ENCODE assay signal across 9 cellular contexts in the genomic region with DNA sequence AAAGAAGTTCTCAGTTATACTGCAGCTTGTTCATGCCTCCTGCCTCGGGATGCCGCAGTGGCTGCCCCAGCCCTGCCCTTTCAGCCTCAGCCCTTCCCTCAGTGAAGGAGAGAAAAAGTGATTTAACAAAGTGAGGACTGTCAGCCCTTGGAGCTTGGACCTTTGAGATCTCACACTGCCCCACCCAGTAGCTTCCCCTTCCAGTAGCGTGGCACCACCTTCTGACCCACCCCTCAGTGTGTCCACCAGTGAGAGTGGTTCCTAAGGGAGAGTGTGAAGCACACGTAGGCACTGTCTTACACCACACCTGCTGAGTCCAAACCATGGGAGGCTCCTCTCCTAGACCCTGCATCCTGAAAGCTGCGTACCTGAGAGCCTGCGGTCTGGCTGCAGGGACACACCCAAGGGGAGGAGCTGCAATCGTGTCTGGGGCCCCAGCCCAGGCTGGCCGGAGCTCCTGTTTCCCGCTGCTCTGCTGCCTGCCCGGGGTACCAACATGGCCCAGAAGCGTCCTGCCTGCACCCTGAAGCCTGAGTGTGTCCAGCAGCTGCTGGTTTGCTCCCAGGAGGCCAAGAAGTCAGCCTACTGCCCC. TPM values are rescaled to one million over a fixed set of nuclear protein-coding genes. Genes with fewer than 3 reads are reported as not detected.
A peak's percentile ranks its signal among the peaks of the same experiment; 100 is the strongest.
DNase-seq lines count a peak whose midpoint lies in the region; ATAC-seq and TF ChIP-seq lines count a peak whose summit lies in the region.
"Had no signal": no experiment of that assay in that cellular context is flagged by ENCODE, and none has a peak within 500 bp of the region (broad histone marks: within the 10 kb centered on the region; RNA-seq: fewer than 3 reads in every experiment).

A gene (plus strand): TSS at position 464 of the 592 bp plus-strand sequence. CDS start 33 bp downstream, at position 497.

- TF ChIP-seq CTCF in Caco-2 (IDR thresholded peaks at IDR 0.05; ENCODE audit: insufficient read depth in 1 of 2, low read depth in 1 of 2, low read length in 1 of 2, severe bottlenecking in 1 of 2, unreplicated experiment in 1 of 2) (no peak), foreskin keratinocyte (conservative IDR thresholded peaks at IDR 0.05) (no peak), natural killer cell (IDR thresholded peaks at IDR 0.05) (no peak)

- H3K4me3 ChIP-seq in Caco-2 (ENCODE audit: low read depth, low read length) (peak within 1 kb of the TSS; percentile 2; the same call in 1 of the 2 replicates), NT2/D1 (ENCODE audit: insufficient read length, low read depth) (peak within 1 kb of the TSS; percentile 56)

- POLR2A ChIA-PET in Caco-2 (lab: Charles Lee) = no interaction called here

- H3K4me1 ChIP-seq in Caco-2 (peaks cover 16% of the 10 kb centered on the region; the same call in 1 of the 2 replicates), NT2/D1 (ENCODE audit: insufficient read depth, insufficient read length) (peaks cover 3% of the 10 kb centered on the region), foreskin keratinocyte (peaks cover 3% of the 10 kb centered on the region)

- peak within 1 kb of the TSS; percentile 76 for H3K9ac ChIP-seq in NT2/D1 (ENCODE audit: insufficient read length, low read depth)

- peak; percentile 68 for ATAC-seq in foreskin keratinocyte
- ATAC-seq in natural killer cell = peak in 2 of 3 donors; percentile 14 to 24
- no peak for ATAC-seq in GM19463 (IDR thresholded peaks at IDR 0.05; ENCODE audit: unreplicated experiment)
- ATAC-seq in GM18520 (IDR thresholded peaks at IDR 0.05; ENCODE audit: unreplicated experiment) = no peak

- H3K27me3 Mint-ChIP-seq in Caco-2 (ENCODE audit: insufficient read depth, unreplicated experiment) (no peaks in the 10 kb centered on the region), natural killer cell (ENCODE audit: low read depth in 2 of 2) (peaks cover 32 to 59% of the 10 kb centered on the region in 2 donors)

- H3K27ac Mint-ChIP-seq in Caco-2 (ENCODE audit: unreplicated experiment) = no peak within 1 kb of the TSS
- peak within 1 kb of the TSS in 1 of 2 donors; percentile 18 for H3K27ac Mint-ChIP-seq in natural killer cell

- H3K27ac ChIP-seq in foreskin keratinocyte = peak within 1 kb of the TSS; percentile 59

- H3K36me3 ChIP-seq in Caco-2 (ENCODE audit: control insufficient read depth, insufficient read depth, low read length) (no peaks in the 10 kb centered on the region), NT2/D1 (ENCODE audit: insufficient read depth, insufficient read length, low read length) (no peaks in the 10 kb centered on the region)

- H3K9me3 ChIP-seq in Caco-2 = no peaks in the 10 kb centered on the region
- H3K9me3 ChIP-seq in NT2/D1 (ENCODE audit: insufficient read depth, low read length) = no peaks in the 10 kb centered on the region

- no peaks in the 10 kb centered on the region for H3K9me3 Mint-ChIP-seq in Caco-2 (ENCODE audit: unreplicated experiment)
- H3K9me3 Mint-ChIP-seq in natural killer cell = no peaks in the 10 kb centered on the region

- DNase-seq in Caco-2 = peak; percentile 10 to 43
- no peak for DNase-seq in NT2/D1 (ENCODE audit: low read depth, low spot score)
- DNase-seq in foreskin keratinocyte = peak in 1 of 2 donors; percentile 85
- DNase-seq in natural killer cell = no peak
- no peak for DNase-seq in activated CD4-positive, CD25-positive, alpha-beta regulatory T cell treated with anti-CD3 and anti-CD28 coated beads, Interleukin-2, amount 50 U/mL, for 72 hours
- no peak for DNase-seq in NCI-H524 treated with DMSO at 0.1 percent for 48 hours (lab: John Stamatoyannopoulos, UW)

- BruUV-seq in Caco-2 (replicated peaks; lab: Mats Ljungman, UMichigan) = no TSS peak

- H3K4me1 Mint-ChIP-seq in Caco-2 (ENCODE audit: low read depth, unreplicated experiment) (peaks cover 7% of the 10 kb centered on the region), natural killer cell (peaks cover 12 to 19% of the 10 kb centered on the region in 2 donors)

- CTCF ChIA-PET in Caco-2 (lab: Charles Lee) = interaction anchor here (1.5 kb wide), 1 partner anchor 45 kb away, joined by 8 read pairs; no protein-coding TSS in a partner anchor

- H3K36me3 Mint-ChIP-seq in Caco-2 (ENCODE audit: insufficient read depth, unreplicated experiment) = no peaks in the 10 kb centered on the region
- no peaks in the 10 kb centered on the region for H3K36me3 Mint-ChIP-seq in natural killer cell

- H3K4me3 Mint-ChIP-seq in Caco-2 (ENCODE audit: unreplicated experiment) = no peak within 1 kb of the TSS
- no peak within 1 kb of the TSS for H3K4me3 Mint-ChIP-seq in natural killer cell

- intact Hi-C loops in Caco-2 (cut with micrococcal nuclease; ENCODE audit: unreplicated experiment) = no loop called here
- intact Hi-C loops in natural killer cell (cut with micrococcal nuclease) = no loop called here

- H3K27me3 ChIP-seq in Caco-2 (replicated peaks; ENCODE audit: control insufficient read depth, insufficient read depth, low read length) = no peaks in the 10 kb centered on the region
- peaks cover 8% of the 10 kb centered on the region for H3K27me3 ChIP-seq in NT2/D1 (ENCODE audit: insufficient read depth, insufficient read length)
- H3K27me3 ChIP-seq in foreskin keratinocyte = no peaks in the 10 kb centered on the region

RNA-seq across cellular contexts. Expression of the gene that starts here (rescaled TPM):
- total RNA-seq in Caco-2 (2022) (0.95 TPM in 1 of 2 replicates, not detected in the other), foreskin keratinocyte (23.6 and 59.1 TPM in 2 replicates), natural killer cell (1 to 10 TPM in 2 of 3 donors, not detected in 1; 1.4 to 5.3 TPM)
- polyA plus RNA-seq in foreskin keratinocyte = 72.2 and 142 TPM in 2 replicates
- total RNA-seq: LHCN-M2 had no signal

Comparison
In these comparisons a context has a peak if more than half of its experiments do, and no peak if none do; other contexts are left out.
1. Peak in DNase-seq and H3K4me3 ChIP-seq in Caco-2; RNA of the gene not detected or under 1 TPM.
2. ATAC-seq: peak in foreskin keratinocyte (single experiment) and natural killer cell (2 of 3); none in GM19463 (single experiment) and GM18520 (single experiment).